In genomic region chr1:54334996-54335395, GRCh38 we compare ENCODE assay signal across 13 cellular contexts.
DNase-seq lines count a peak whose midpoint lies in the region; FAIRE-seq and TF ChIP-seq lines count a peak whose summit lies in the region.
"Had no signal": no experiment of that assay in that cellular context is flagged by ENCODE, and none has a peak within 500 bp of the region (broad histone marks: within the 10 kb centered on the region; RNA-seq: fewer than 3 reads in every experiment).

No MANE protein-coding gene starts in this region.

- H3K27me3 Mint-ChIP-seq in osteocyte (ENCODE audit: unreplicated experiment) = no peaks in the 10 kb centered on the region
- H3K27me3 Mint-ChIP-seq in T-helper 2 cell treated with Interferon-gamma antibody and Interleukin-4, amounts not matched to agents 5 μg/mL and 100 μg/mL, for 36 hours (ENCODE audit: low read depth) = no peaks in the 10 kb centered on the region
- H3K27me3 Mint-ChIP-seq: activated naive CD8-positive, alpha-beta T cell treated with anti-CD3 and anti-CD28 coated beads, Interleukin-2, amount 10 ng/mL, durations not matched to agents 7 days and 5 days; CD4-positive, CD25-positive, alpha-beta regulatory T cell had no signal

- DNase-seq in AG04450 (ENCODE audit: low read depth, low spot score) = peak; percentile 76
- peak; percentile 11 for DNase-seq in foreskin melanocyte
- no peak for DNase-seq in osteocyte (ENCODE audit: extremely low spot score, unreplicated experiment)
- no peak for DNase-seq in DMS114 treated with DMSO at 0.1 percent for 48 hours (lab: John Stamatoyannopoulos, UW; ENCODE audit: unreplicated experiment)
- no peak for DNase-seq in T-helper 2 cell treated with Interferon-gamma antibody and Interleukin-4, amounts not matched to agents 5 μg/mL and 100 μg/mL, for 36 hours (ENCODE audit: low spot score)
- DNase-seq in NCI-H2171 treated with DMSO at 0.1 percent for 48 hours (lab: John Stamatoyannopoulos, UW) = no peak
- DNase-seq in GM19239 (ENCODE audit: insufficient read length, low spot score) = no peak
- DNase-seq: activated naive CD8-positive, alpha-beta T cell treated with anti-CD3 and anti-CD28 coated beads, Interleukin-2, amount 10 ng/mL, durations not matched to agents 7 days and 5 days; CD4-positive, CD25-positive, alpha-beta regulatory T cell; NCI-H1092 treated with DMSO at 0.1 percent for 48 hours had no signal

- POLR2A ChIA-PET in AG04450 (lab: Yijun Ruan, JAX) = interaction anchor here (0.6 to 2.4 kb wide), 14 partner anchors 9 to 499 kb away, joined by 3 to 15 read pairs (median 4); partner anchors contain the start of genes CYB5RL, MRPL37 and SSBP3

- H3K9me3 Mint-ChIP-seq in osteocyte (ENCODE audit: unreplicated experiment) = no peaks in the 10 kb centered on the region
- H3K9me3 Mint-ChIP-seq in T-helper 2 cell treated with Interferon-gamma antibody and Interleukin-4, amounts not matched to agents 5 μg/mL and 100 μg/mL, for 36 hours = no peaks in the 10 kb centered on the region
- H3K9me3 Mint-ChIP-seq: activated naive CD8-positive, alpha-beta T cell treated with anti-CD3 and anti-CD28 coated beads, Interleukin-2, amount 10 ng/mL, durations not matched to agents 7 days and 5 days; CD4-positive, CD25-positive, alpha-beta regulatory T cell; T-helper 1 cell treated with Interleukin-12 subunit alpha and Interleukin-12 subunit beta and Interleukin-4 antibody, amounts not matched to agents 30 μg/mL and 1 μg/mL, for 36 hours had no signal

- H3K27ac ChIP-seq in AG04450 (ENCODE audit: low read depth, low read length) (peak overlapping the region; percentile 100), VCaP (peak overlapping the region; percentile 92; the same call in 1 of the 2 replicates)

- H3K4me3 Mint-ChIP-seq in osteocyte (ENCODE audit: unreplicated experiment) = no peak overlapping the region
- no peak overlapping the region for H3K4me3 Mint-ChIP-seq in T-helper 2 cell treated with Interferon-gamma antibody and Interleukin-4, amounts not matched to agents 5 μg/mL and 100 μg/mL, for 36 hours
- H3K4me3 Mint-ChIP-seq: activated naive CD8-positive, alpha-beta T cell treated with anti-CD3 and anti-CD28 coated beads, Interleukin-2, amount 10 ng/mL, durations not matched to agents 7 days and 5 days; T-helper 1 cell treated with Interleukin-12 subunit alpha and Interleukin-12 subunit beta and Interleukin-4 antibody, amounts not matched to agents 30 μg/mL and 1 μg/mL, for 36 hours had no signal

- peak overlapping the region; percentile 58 for H3K4me3 ChIP-seq in AG04450 (ENCODE audit: low read depth, low read length)

- no peak for TF ChIP-seq CTCF in AG04450 (IDR thresholded peaks at IDR 0.05; ENCODE audit: low read depth, low read length)
- TF ChIP-seq CTCF in VCaP (conservative IDR thresholded peaks at IDR 0.05) = no peak
- no peak for TF ChIP-seq CTCF in osteocyte (IDR thresholded peaks at IDR 0.05)

- CTCF ChIA-PET in AG04450 (lab: Charles Lee) = interaction anchor here (0.5 to 2.2 kb wide), 7 partner anchors 10 to 213 kb away, joined by 3 to 23 read pairs (median 4); partner anchors contain the start of gene ACOT11

- H3K4me1 Mint-ChIP-seq in osteocyte (ENCODE audit: unreplicated experiment) = peaks cover 36% of the 10 kb centered on the region
- peaks cover 11% of the 10 kb centered on the region for H3K4me1 Mint-ChIP-seq in T-helper 2 cell treated with Interferon-gamma antibody and Interleukin-4, amounts not matched to agents 5 μg/mL and 100 μg/mL, for 36 hours (ENCODE audit: low read depth)

- H3K27me3 ChIP-seq in AG04450 (ENCODE audit: control insufficient read depth, insufficient read depth, low read length) = no peaks in the 10 kb centered on the region

- no peaks in the 10 kb centered on the region for H3K36me3 Mint-ChIP-seq in osteocyte (ENCODE audit: unreplicated experiment)
- H3K36me3 Mint-ChIP-seq in T-helper 2 cell treated with Interferon-gamma antibody and Interleukin-4, amounts not matched to agents 5 μg/mL and 100 μg/mL, for 36 hours (ENCODE audit: low read depth) = peaks cover 4% of the 10 kb centered on the region

- no peak for FAIRE-seq in GM19239 (lab: Jason Lieb, UNC)
- FAIRE-seq: islet of Langerhans had no signal

- H3K27ac Mint-ChIP-seq in osteocyte (ENCODE audit: unreplicated experiment) = peak overlapping the region; percentile 86
- H3K27ac Mint-ChIP-seq in T-helper 2 cell treated with Interferon-gamma antibody and Interleukin-4, amounts not matched to agents 5 μg/mL and 100 μg/mL, for 36 hours = no peak overlapping the region
- H3K27ac Mint-ChIP-seq: T-helper 1 cell treated with Interleukin-12 subunit alpha and Interleukin-12 subunit beta and Interleukin-4 antibody, amounts not matched to agents 30 μg/mL and 1 μg/mL, for 36 hours had no signal

- H3K9me3 ChIP-seq in AG04450 (ENCODE audit: control insufficient read depth, insufficient read depth, low read length) = no peaks in the 10 kb centered on the region

Comparison
In these comparisons a context has a peak if more than half of its experiments do, and no peak if none do; other contexts are left out.
1. DNase-seq: peak in AG04450 (single experiment) and foreskin melanocyte (single experiment); none in osteocyte (single experiment), DMS114 treated with DMSO at 0.1 percent for 48 hours (single experiment), T-helper 2 cell treated with Interferon-gamma antibody and Interleukin-4, amounts not matched to agents 5 μg/mL and 100 μg/mL, for 36 hours (single experiment), NCI-H2171 treated with DMSO at 0.1 percent for 48 hours (single experiment) and GM19239 (single experiment).